Comparison of ENCODE assay signal across 8 cellular contexts in the genomic region with DNA sequence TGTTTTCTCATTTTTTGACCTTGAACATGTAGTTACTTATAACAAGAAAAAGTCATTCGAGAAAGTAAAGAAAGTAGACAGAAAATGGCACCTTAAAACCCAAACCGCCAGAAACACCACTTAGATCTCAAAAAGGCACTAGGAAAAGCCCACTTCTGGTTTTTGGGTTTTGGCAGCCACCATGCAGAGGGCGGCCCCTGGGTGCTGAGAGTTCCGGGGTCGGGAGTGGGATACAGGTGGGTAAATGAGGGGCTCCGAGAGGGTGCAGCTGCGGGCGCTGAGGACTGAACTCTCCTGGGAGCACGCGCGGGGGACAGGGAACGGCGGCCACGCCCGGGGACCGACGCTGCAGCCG. TPM values are rescaled to one million over a fixed set of nuclear protein-coding genes. Genes with fewer than 3 reads are reported as not detected.
DNase-seq lines count a peak whose midpoint lies in the region; ATAC-seq and TF ChIP-seq lines count a peak whose summit lies in the region.

No MANE protein-coding gene starts in this region.

- H3K36me3 ChIP-seq in SJSA1: no peaks in the 10 kb centered on the region
- H3K36me3 ChIP-seq in skeletal muscle satellite cell (ENCODE audit: insufficient read depth, low read length): no peaks in the 10 kb centered on the region

- peaks cover 4% of the 10 kb centered on the region; the same call in 1 of the 2 replicates for H3K9me3 ChIP-seq in SJSA1 (replicated peaks)
- no peaks in the 10 kb centered on the region for H3K9me3 ChIP-seq in skeletal muscle satellite cell (replicated peaks; ENCODE audit: low read length)

- H3K27ac ChIP-seq in SJSA1: no peak overlapping the region; the same call in 1 of the 2 replicates

- DNase-seq in SJSA1 (ENCODE audit: low read depth in 1 of 2, low spot score in 2 of 2) (no peak), fibroblast of villous mesenchyme (ENCODE audit: low read depth) (peak; percentile 9), NCI-H128 (lab: John Stamatoyannopoulos, UW; ENCODE audit: unreplicated experiment) (no peak), NCI-H2107 treated with DMSO at 0.1 percent for 48 hours (lab: John Stamatoyannopoulos, UW; ENCODE audit: unreplicated experiment) (no peak), NCI-H510A treated with DMSO at 0.1 percent for 48 hours (lab: John Stamatoyannopoulos, UW) (no peak)

- H3K4me1 ChIP-seq in SJSA1 (replicated peaks) (peaks cover 16% of the 10 kb centered on the region), skeletal muscle satellite cell (ENCODE audit: control insufficient read depth, insufficient read depth, low read length) (peaks cover 13% of the 10 kb centered on the region)

- H3K4me2 ChIP-seq in skeletal muscle satellite cell (ENCODE audit: low read length): peak overlapping the region; percentile 99

- TF ChIP-seq CTCF in fibroblast of villous mesenchyme (IDR thresholded peaks at IDR 0.05; ENCODE audit: insufficient read depth, low read depth, low read length): no peak

- H3K27me3 ChIP-seq in SJSA1 (replicated peaks): no peaks in the 10 kb centered on the region
- no peaks in the 10 kb centered on the region for H3K27me3 ChIP-seq in skeletal muscle satellite cell (ENCODE audit: control insufficient read depth, insufficient read depth, low read length)

- ATAC-seq in GM21528 (IDR thresholded peaks at IDR 0.05; ENCODE audit: low FRiP score, unreplicated experiment) (peak; percentile 19), HG03175 (IDR thresholded peaks at IDR 0.05; ENCODE audit: unreplicated experiment) (no peak)

- H3K9ac ChIP-seq in skeletal muscle satellite cell (ENCODE audit: low read depth, low read length): peak overlapping the region; percentile 89

- H3K4me3 ChIP-seq in SJSA1 (peak overlapping the region; percentile 76), fibroblast of villous mesenchyme (ENCODE audit: low read depth, low read length) (peak overlapping the region; percentile 74), skeletal muscle satellite cell (ENCODE audit: low read length) (peak overlapping the region; percentile 92)

RNA-seq across cellular contexts. Expression of a gene that starts 49.2 kb away (rescaled TPM):
- 9.3 and 17.5 TPM in 2 replicates for total RNA-seq in SJSA1 (2014; rRNA removed; shearing (Covaris generic))
- total RNA-seq in fibroblast of villous mesenchyme: 3.9 and 4.3 TPM in 2 replicates
- 2.6 and 3.5 TPM in 2 replicates for total RNA-seq in skeletal muscle satellite cell (2012; rRNA removed)
